In the genomic region with DNA sequence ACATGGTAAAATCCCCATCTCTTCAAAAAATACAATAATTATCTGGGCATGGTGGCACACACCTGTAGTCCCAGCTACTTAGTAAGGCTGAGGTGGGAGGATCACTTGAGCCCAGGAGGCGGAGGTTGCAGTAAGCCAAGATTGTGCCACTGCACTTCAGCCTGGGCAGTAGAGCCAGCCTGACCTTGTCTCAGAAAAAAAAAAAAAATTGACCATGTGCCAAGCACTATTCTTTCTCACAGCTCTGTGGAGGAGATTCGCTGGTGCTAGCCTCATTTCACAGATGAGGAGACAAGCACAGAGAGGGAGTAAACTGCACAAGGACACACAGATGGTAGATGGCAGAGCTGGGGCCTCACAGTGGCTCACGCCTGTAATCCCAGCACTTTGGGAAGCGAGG, we compare ENCODE assay signal across 18 cellular contexts.
DNase-seq lines count a peak whose midpoint lies in the region; ATAC-seq and TF ChIP-seq lines count a peak whose summit lies in the region.
"Had no signal": no experiment of that assay in that cellular context is flagged by ENCODE, and none has a peak within 500 bp of the region (broad histone marks: within the 10 kb centered on the region; RNA-seq: fewer than 3 reads in every experiment).

No MANE protein-coding gene starts in this region.

- POLR2A ChIA-PET in A673 (lab: Charles Lee; ENCODE audit: low non-redundant PET) (interaction anchor here (0.6 kb wide), 1 partner anchor 165 kb away, joined by 6 read pairs; no protein-coding TSS in a partner anchor), RWPE1 (lab: Yijun Ruan, JAX; ENCODE audit: low non-redundant PET) (no interaction called here)

- no peaks in the 10 kb centered on the region for H3K36me3 ChIP-seq in A673 (ENCODE audit: insufficient read depth, low read length, poor library complexity, severe bottlenecking)
- no peaks in the 10 kb centered on the region for H3K36me3 ChIP-seq in body of pancreas (replicated peaks in 1 of 2; ENCODE audit: insufficient read depth in 1 of 2, low read depth in 2 of 2)
- H3K36me3 ChIP-seq: BLaER1 had no signal

- TF ChIP-seq CTCF in A673 (conservative IDR thresholded peaks at IDR 0.05; ENCODE audit: low read depth, low read length), result no peak
- TF ChIP-seq CTCF in body of pancreas (IDR thresholded peaks at IDR 0.05), result no peak
- no peak for TF ChIP-seq CTCF in RWPE1 (conservative IDR thresholded peaks at IDR 0.05; ENCODE audit: low read depth)

- H3K9me3 ChIP-seq in A673 (ENCODE audit: low read depth, low read length, poor library complexity, severe bottlenecking) (no peaks in the 10 kb centered on the region), body of pancreas (no peaks in the 10 kb centered on the region)
- H3K9me3 ChIP-seq: A549, BLaER1 had no signal

- BruUV-seq in A673 (replicated peaks; lab: Mats Ljungman, UMichigan), result no TSS peak

- H3K27ac ChIP-seq in A673 (ENCODE audit: low read depth, low read length, poor library complexity, severe bottlenecking) (peak overlapping the region; percentile 4), body of pancreas (no peak overlapping the region), RWPE1 (no peak overlapping the region)
- H3K27ac ChIP-seq: 22Rv1, A549, BLaER1, GM23248, HL-60 had no signal

- H3K4me1 ChIP-seq in A673 (ENCODE audit: insufficient read depth, low read length, poor library complexity, severe bottlenecking) (peaks cover 26% of the 10 kb centered on the region), body of pancreas (no peaks in the 10 kb centered on the region)
- H3K4me1 ChIP-seq: A549, BLaER1 had no signal

- DNase-seq in Right ventricle myocardium inferior (ENCODE audit: missing footprints), result no peak
- DNase-seq in cardiac septum (ENCODE audit: low spot score), result no peak
- no peak for DNase-seq in A673 (ENCODE audit: low spot score)
- peak; percentile 48 for DNase-seq in RPMI8226
- peak in 3 of 4 donors; percentile 10 to 38 (median 13) for DNase-seq in body of pancreas
- DNase-seq in RWPE1 (ENCODE audit: low spot score), result no peak
- no peak for DNase-seq in DMS153 (lab: John Stamatoyannopoulos, UW)
- DNase-seq in epidermal melanocyte (ENCODE audit: insufficient read length, low spot score), result no peak
- DNase-seq: CD4-positive, alpha-beta memory T cell; DMS79 treated with DMSO at 0.1 percent for 48 hours; GF-D8; GM23248; H7; HFFc6 had no signal

- H3K27me3 ChIP-seq in A673 (replicated peaks; ENCODE audit: insufficient read depth, low read depth, low read length, poor library complexity) (no peaks in the 10 kb centered on the region), body of pancreas (no peaks in the 10 kb centered on the region)
- H3K27me3 ChIP-seq: BLaER1 had no signal

- CTCF ChIA-PET in A673 (lab: Charles Lee), result no interaction called here
- CTCF ChIA-PET in RWPE1 (lab: Yijun Ruan, JAX), result interaction anchor here (0.7 kb wide), 1 partner anchor 66 kb away, joined by 3 read pairs; no protein-coding TSS in a partner anchor

- WGBS in body of pancreas, 2 donors, result 67 to 70% methylated on average over 4 of the region's 4 CpGs

- no peak for TF ChIP-seq POLR2A in body of pancreas (IDR thresholded peaks at IDR 0.05)

- ATAC-seq in Right ventricle myocardium inferior (peak; percentile 60), body of pancreas (no peak)
- ATAC-seq: A549 had no signal

- H3K4me3 ChIP-seq in A673 (ENCODE audit: low read depth, low read length, poor library complexity, severe bottlenecking), result no peak overlapping the region
- no peak overlapping the region for H3K4me3 ChIP-seq in body of pancreas
- H3K4me3 ChIP-seq: A549, BLaER1, GM23248 had no signal

- intact Hi-C loops in Right ventricle myocardium inferior (cut with DNase I), result no loop called here
- intact Hi-C loops in cardiac septum (cut with DNase I), result no loop called here
- intact Hi-C loops in A673 (cut with micrococcal nuclease; ENCODE audit: unreplicated experiment), result loop anchor here (10.0 kb wide), 1 partner anchor 381 kb away; no protein-coding TSS in a partner anchor
- intact Hi-C loops in body of pancreas (cut with DNase I), result no loop called here

Comparison
In these comparisons a context has a peak if more than half of its experiments do, and no peak if none do; other contexts are left out.
1. DNase-seq: peak in RPMI8226 (single experiment) and body of pancreas (3 of 4); none in Right ventricle myocardium inferior (single experiment), cardiac septum (single experiment), A673 (single experiment), RWPE1 (single experiment), DMS153 (single experiment) and epidermal melanocyte (single experiment).